ENCODE assay signal across 2 cellular contexts in the genomic region with DNA sequence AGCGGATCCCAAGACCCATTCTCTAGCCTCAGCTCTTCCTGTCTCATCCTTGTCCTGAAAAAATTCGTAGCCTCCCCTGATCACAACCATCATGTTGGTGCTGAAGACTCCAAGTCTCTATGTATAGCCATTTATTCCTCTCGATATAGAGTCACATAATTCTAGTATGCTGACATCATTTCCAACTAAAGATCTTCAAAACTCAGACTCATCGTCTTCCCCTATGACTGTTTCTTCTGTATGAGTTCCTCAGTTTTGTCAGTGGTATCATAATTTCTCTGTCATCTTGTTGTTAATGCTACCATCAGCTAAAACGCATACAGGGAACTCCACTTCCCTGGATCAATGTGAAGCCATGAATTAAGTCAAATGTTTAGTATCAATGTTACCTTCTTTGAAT.
TF ChIP-seq lines count a peak whose summit lies in the region.

No MANE protein-coding gene starts in this region.

TF ChIP-seq in HCT116, 20 proteins besides CTCF, POLR2A, EP300 and RAD21:
- TF ChIP-seq ELF1 (IDR thresholded peaks at IDR 0.05; ENCODE audit: borderline replicate concordance, low read depth), result no peak
- no peak for TF ChIP-seq EGR1 (IDR thresholded peaks at IDR 0.05; ENCODE audit: low read depth)
- TF ChIP-seq, protein P1, sequence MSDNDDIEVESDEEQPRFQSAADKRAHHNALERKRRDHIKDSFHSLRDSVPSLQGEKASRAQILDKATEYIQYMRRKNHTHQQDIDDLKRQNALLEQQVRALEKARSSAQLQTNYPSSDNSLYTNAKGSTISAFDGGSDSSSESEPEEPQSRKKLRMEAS (IDR thresholded peaks at IDR 0.05), result no peak
- TF ChIP-seq EZH2phosphoT487 (IDR thresholded peaks at IDR 0.05; ENCODE audit: borderline replicate concordance), result no peak
- TF ChIP-seq POLR2AphosphoS5 (IDR thresholded peaks at IDR 0.05; ENCODE audit: low read depth, low read length), result no peak
- TF ChIP-seq ZFX (IDR thresholded peaks at IDR 0.05), result no peak
- no peak for TF ChIP-seq JUND (IDR thresholded peaks at IDR 0.05)

TF ChIP-seq in GM12878, 131 proteins besides CTCF, POLR2A, EP300 and RAD21:
- TF ChIP-seq CHD4 (IDR thresholded peaks at IDR 0.05) (no peak), HCFC1 (IDR thresholded peaks at IDR 0.05; ENCODE audit: low read length) (no peak), RAD51 (IDR thresholded peaks at IDR 0.05) (no peak), CREM (IDR thresholded peaks at IDR 0.05; ENCODE audit: low read depth) (no peak), ATF2 (IDR thresholded peaks at IDR 0.05; ENCODE audit: low read length) (no peak), ZNF207 (IDR thresholded peaks at IDR 0.05; ENCODE audit: borderline replicate concordance) (no peak), WRNIP1 (IDR thresholded peaks at IDR 0.05; ENCODE audit: borderline replicate concordance, low read depth, low read length) (no peak)
- TF ChIP-seq, protein P2, sequence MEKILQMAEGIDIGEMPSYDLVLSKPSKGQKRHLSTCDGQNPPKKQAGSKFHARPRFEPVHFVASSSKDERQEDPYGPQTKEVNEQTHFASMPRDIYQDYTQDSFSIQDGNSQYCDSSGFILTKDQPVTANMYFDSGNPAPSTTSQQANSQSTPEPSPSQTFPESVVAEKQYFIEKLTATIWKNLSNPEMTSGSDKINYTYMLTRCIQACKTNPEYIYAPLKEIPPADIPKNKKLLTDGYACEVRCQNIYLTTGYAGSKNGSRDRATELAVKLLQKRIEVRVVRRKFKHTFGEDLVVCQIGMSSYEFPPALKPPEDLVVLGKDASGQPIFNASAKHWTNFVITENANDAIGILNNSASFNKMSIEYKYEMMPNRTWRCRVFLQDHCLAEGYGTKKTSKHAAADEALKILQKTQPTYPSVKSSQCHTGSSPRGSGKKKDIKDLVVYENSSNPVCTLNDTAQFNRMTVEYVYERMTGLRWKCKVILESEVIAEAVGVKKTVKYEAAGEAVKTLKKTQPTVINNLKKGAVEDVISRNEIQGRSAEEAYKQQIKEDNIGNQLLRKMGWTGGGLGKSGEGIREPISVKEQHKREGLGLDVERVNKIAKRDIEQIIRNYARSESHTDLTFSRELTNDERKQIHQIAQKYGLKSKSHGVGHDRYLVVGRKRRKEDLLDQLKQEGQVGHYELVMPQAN (conservative IDR thresholded peaks at IDR 0.05), result no peak
